ENCODE assay signal across 2 cellular contexts in the genomic region with DNA sequence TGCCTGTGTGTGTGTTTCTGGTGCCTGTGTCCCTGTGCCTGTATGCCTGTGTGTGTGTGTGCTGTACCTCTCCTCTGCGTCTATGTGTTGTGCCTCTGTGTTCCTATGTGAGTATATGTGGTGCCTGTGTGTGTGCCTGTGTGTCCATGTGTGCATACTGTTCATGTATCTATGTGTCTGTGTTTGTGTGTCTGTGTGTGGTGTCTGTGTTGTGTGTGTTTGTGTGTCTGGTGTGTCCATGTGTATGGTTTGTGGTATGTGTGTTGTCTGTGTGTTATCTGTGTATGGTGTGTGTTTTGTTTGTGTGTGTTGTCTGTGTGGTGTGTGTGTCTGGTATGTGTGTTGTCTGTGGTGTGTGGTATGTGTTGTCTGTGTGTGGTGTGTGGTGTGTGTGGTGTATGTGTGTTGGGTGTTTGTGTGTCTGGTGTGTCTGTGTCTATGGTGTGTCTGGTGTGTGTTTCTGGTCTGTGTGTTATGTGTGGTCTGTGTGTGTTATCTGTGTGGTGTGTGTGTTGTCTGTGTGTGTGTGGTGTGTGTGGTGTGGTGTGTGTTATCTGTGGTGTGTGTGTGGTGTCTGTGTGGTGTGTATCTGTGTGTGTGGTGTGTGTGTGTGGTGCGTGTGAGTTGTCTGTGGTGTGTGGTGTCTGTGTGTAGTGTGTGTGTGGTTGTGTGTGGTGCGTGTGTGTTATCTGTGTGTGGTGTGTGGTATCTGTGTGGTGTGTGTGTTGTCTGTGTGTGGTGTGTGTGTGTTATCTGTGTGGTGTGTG.
TF ChIP-seq lines count a peak whose summit lies in the region.

No MANE protein-coding gene starts in this region.

TF ChIP-seq in HEK293, 187 proteins besides CTCF, POLR2A, EP300 and RAD21:
- TF ChIP-seq, protein P1, sequence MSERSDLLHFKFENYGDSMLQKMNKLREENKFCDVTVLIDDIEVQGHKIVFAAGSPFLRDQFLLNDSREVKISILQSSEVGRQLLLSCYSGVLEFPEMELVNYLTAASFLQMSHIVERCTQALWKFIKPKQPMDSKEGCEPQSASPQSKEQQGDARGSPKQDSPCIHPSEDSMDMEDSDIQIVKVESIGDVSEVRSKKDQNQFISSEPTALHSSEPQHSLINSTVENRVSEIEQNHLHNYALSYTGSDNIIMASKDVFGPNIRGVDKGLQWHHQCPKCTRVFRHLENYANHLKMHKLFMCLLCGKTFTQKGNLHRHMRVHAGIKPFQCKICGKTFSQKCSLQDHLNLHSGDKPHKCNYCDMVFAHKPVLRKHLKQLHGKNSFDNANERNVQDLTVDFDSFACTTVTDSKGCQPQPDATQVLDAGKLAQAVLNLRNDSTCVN (tag by site-specific recombination; optimal IDR thresholded peaks at IDR 0.05): peak; percentile 10
- TF ChIP-seq, protein P2, sequence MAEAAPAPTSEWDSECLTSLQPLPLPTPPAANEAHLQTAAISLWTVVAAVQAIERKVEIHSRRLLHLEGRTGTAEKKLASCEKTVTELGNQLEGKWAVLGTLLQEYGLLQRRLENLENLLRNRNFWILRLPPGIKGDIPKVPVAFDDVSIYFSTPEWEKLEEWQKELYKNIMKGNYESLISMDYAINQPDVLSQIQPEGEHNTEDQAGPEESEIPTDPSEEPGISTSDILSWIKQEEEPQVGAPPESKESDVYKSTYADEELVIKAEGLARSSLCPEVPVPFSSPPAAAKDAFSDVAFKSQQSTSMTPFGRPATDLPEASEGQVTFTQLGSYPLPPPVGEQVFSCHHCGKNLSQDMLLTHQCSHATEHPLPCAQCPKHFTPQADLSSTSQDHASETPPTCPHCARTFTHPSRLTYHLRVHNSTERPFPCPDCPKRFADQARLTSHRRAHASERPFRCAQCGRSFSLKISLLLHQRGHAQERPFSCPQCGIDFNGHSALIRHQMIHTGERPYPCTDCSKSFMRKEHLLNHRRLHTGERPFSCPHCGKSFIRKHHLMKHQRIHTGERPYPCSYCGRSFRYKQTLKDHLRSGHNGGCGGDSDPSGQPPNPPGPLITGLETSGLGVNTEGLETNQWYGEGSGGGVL (tag by site-specific recombination; IDR thresholded peaks at IDR 0.05): no peak
- TF ChIP-seq ZNF391 (tag by site-specific recombination; IDR thresholded peaks at IDR 0.05; ENCODE audit: borderline replicate concordance, low read depth): 0 out of 2 replicates have a peak, but pooled peaks have one; percentile 20
TF ChIP-seq in HEK293: peak in this region for 2.

TF ChIP-seq in endothelial cell of umbilical vein, 7 proteins besides CTCF, POLR2A, EP300 and RAD21:
- TF ChIP-seq POLR2AphosphoS5 (IDR thresholded peaks at IDR 0.05; ENCODE audit: insufficient read depth, low read depth, low read length): no peak
- no peak for TF ChIP-seq FOS (IDR thresholded peaks at IDR 0.05; ENCODE audit: borderline replicate concordance, insufficient read depth, low read length)
- TF ChIP-seq GATA2 (IDR thresholded peaks at IDR 0.05; ENCODE audit: insufficient read depth, insufficient read length, low read depth, low read length): no peak
- TF ChIP-seq, protein P3, sequence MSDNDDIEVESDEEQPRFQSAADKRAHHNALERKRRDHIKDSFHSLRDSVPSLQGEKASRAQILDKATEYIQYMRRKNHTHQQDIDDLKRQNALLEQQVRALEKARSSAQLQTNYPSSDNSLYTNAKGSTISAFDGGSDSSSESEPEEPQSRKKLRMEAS (IDR thresholded peaks at IDR 0.05; ENCODE audit: insufficient read depth, insufficient read length): no peak
- TF ChIP-seq JUN (IDR thresholded peaks at IDR 0.05; ENCODE audit: borderline replicate concordance, insufficient read depth, insufficient read length, low read depth): no peak
- no peak for TF ChIP-seq EZH2 (IDR thresholded peaks at IDR 0.05; ENCODE audit: borderline replicate concordance, low read depth, low read length, severe bottlenecking)
- TF ChIP-seq MYC (IDR thresholded peaks at IDR 0.05; ENCODE audit: low read depth, low read length): no peak
